Comparison of ENCODE assay signal across 2 cellular contexts in the genomic region with DNA sequence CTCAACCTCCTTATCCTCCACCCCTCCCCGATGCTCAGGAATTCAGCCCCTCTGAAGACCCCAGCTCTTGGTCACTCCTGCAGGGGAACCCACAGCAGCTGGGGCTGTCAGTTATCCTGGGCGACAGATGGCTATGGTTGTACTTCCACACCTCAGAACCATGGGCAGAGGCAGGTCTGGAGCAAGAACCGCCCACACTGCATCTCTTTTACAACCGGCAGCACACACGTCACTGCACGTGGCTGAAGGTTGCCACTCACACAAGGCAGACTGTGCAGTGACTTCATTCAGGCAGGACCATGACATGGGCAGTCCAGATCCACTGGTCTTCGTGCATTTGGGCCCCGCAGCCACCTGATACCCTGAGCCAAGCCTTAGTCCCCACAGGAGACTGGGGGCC.
A peak's percentile ranks its signal among the peaks of the same experiment; 100 is the strongest.
TF ChIP-seq lines count a peak whose summit lies in the region.

No MANE protein-coding gene starts in this region.

TF ChIP-seq in GM23338, 12 proteins besides CTCF, POLR2A, EP300 and RAD21:
- TF ChIP-seq REST (IDR thresholded peaks at IDR 0.05; ENCODE audit: unreplicated experiment) (peak; percentile 37), ZNF331 (CRISPR knock-in tag; IDR thresholded peaks at IDR 0.05; ENCODE audit: low read depth) (no peak)

TF ChIP-seq in K562, 482 proteins besides CTCF, POLR2A, EP300 and RAD21:
- TF ChIP-seq NCOA4 (IDR thresholded peaks at IDR 0.05; ENCODE audit: partially characterized antibody) (no peak), ATF1 (CRISPR knock-in tag; IDR thresholded peaks at IDR 0.05) (no peak), ATF1 (tag; IDR thresholded peaks at IDR 0.05) (peak; percentile 16; the same call in 1 of the 2 replicates)
TF ChIP-seq in K562: peak in this region for 1.
